ENCODE assay signal across 11 cellular contexts in genomic region chr12:91926810-91927209, GRCh38.
A peak's percentile ranks its signal among the peaks of the same experiment; 100 is the strongest.
DNase-seq lines count a peak whose midpoint lies in the region; ATAC-seq, FAIRE-seq and TF ChIP-seq lines count a peak whose summit lies in the region.
"Had no signal": no experiment of that assay in that cellular context is flagged by ENCODE, and none has a peak within 500 bp of the region (broad histone marks: within the 10 kb centered on the region; RNA-seq: fewer than 3 reads in every experiment).

No MANE protein-coding gene starts in this region.

- no peaks in the 10 kb centered on the region for H3K9me3 ChIP-seq in endothelial cell of umbilical vein (replicated peaks; ENCODE audit: control insufficient read depth, insufficient read depth, low read length)
- H3K9me3 ChIP-seq in effector memory CD4-positive, alpha-beta T cell (ENCODE audit: control insufficient read depth, low read length), result no peaks in the 10 kb centered on the region

- H3K4me3 ChIP-seq in endothelial cell of umbilical vein (replicated peaks in 1 of 3; ENCODE audit: insufficient read depth in 1 of 3, low read depth in 1 of 3, low read length in 3 of 3) (no peak overlapping the region), skeletal muscle cell (ENCODE audit: low read depth, low read length) (no peak overlapping the region)
- no peak overlapping the region for H3K4me3 ChIP-seq in effector memory CD4-positive, alpha-beta T cell (ENCODE audit: insufficient read depth, low read depth, low read length, poor library complexity, severe bottlenecking)

- no peak overlapping the region for H2AFZ ChIP-seq in endothelial cell of umbilical vein (ENCODE audit: low read depth, low read length)

- BruUV-seq in endothelial cell of umbilical vein (replicated peaks; lab: Mats Ljungman, UMichigan), result no TSS peak

- FAIRE-seq in endothelial cell of umbilical vein (lab: Jason Lieb, UNC), result peak; percentile 73

- no peak for TF ChIP-seq CTCF in endothelial cell of umbilical vein (IDR thresholded peaks at IDR 0.05; ENCODE audit: extremely low read depth in 1 of 2, insufficient read depth in 1 of 2, low read depth in 1 of 2, low read length in 2 of 2)

- H3K9ac ChIP-seq in endothelial cell of umbilical vein (replicated peaks; ENCODE audit: extremely low read depth, insufficient read depth, low read length), result no peak overlapping the region

- H3K4me2 ChIP-seq in endothelial cell of umbilical vein (ENCODE audit: insufficient read depth, low read length), result peak overlapping the region; percentile 2

- ATAC-seq in GM21367 (IDR thresholded peaks at IDR 0.05; ENCODE audit: unreplicated experiment) (no peak), HG02759 (IDR thresholded peaks at IDR 0.05; ENCODE audit: unreplicated experiment) (no peak)
- ATAC-seq: stimulated activated naive CD8-positive, alpha-beta T cell treated with anti-CD3 and anti-CD28 coated beads, Interleukin-15, Interleukin-2, amounts not matched to agents 100 U/mL and 50 U/mL, for 24 hours had no signal

- H3K27ac ChIP-seq in endothelial cell of umbilical vein (ENCODE audit: insufficient read depth, low read depth, low read length), result peak overlapping the region; percentile 24
- no peak overlapping the region for H3K27ac ChIP-seq in effector memory CD4-positive, alpha-beta T cell (ENCODE audit: insufficient read depth, low read length, poor library complexity, severe bottlenecking)

- no peaks in the 10 kb centered on the region for H3K79me2 ChIP-seq in endothelial cell of umbilical vein (ENCODE audit: control insufficient read depth, insufficient read depth, low read length)

- no peaks in the 10 kb centered on the region for H4K20me1 ChIP-seq in endothelial cell of umbilical vein (replicated peaks; ENCODE audit: control insufficient read depth, extremely low read depth, insufficient read depth, low read length)

- no peaks in the 10 kb centered on the region for H3K27me3 ChIP-seq in endothelial cell of umbilical vein (ENCODE audit: control insufficient read depth in 2 of 2, insufficient read depth in 2 of 2, low read length in 2 of 2)
- no peaks in the 10 kb centered on the region for H3K27me3 ChIP-seq in effector memory CD4-positive, alpha-beta T cell (replicated peaks; ENCODE audit: control insufficient read depth, insufficient read depth, low read length, poor library complexity, severe bottlenecking)

- no peak for TF ChIP-seq POLR2A in endothelial cell of umbilical vein (IDR thresholded peaks at IDR 0.05; ENCODE audit: low read depth, low read length)

- H3K9me1 ChIP-seq in endothelial cell of umbilical vein (replicated peaks; ENCODE audit: control insufficient read depth, extremely low read depth, insufficient read depth, low read length), result no peaks in the 10 kb centered on the region

- intact Hi-C loops in endothelial cell of umbilical vein (cut with micrococcal nuclease), result loop anchor here (1.0 to 5.0 kb wide), 2 partner anchors 61 to 215 kb away; no protein-coding TSS in a partner anchor

- DNase-seq in NCI-H526 (lab: John Stamatoyannopoulos, UW) (peak; percentile 8 to 9), NCI-H526 treated with DMSO at 0.1 percent for 48 hours (lab: John Stamatoyannopoulos, UW) (no peak), NCI-H345 (lab: John Stamatoyannopoulos, UW) (peak; percentile 77), endothelial cell of umbilical vein (ENCODE audit: low read depth, low spot score) (peak; percentile 85), skeletal muscle cell (ENCODE audit: low read depth) (peak; percentile 31)
- no peak for DNase-seq in effector memory CD4-positive, alpha-beta T cell
- DNase-seq: erythroblast; NCI-H2171 treated with DMSO at 0.1 percent for 48 hours; stimulated activated naive CD8-positive, alpha-beta T cell treated with anti-CD3 and anti-CD28 coated beads, Interleukin-15, Interleukin-2, amounts not matched to agents 100 U/mL and 50 U/mL, for 24 hours had no signal

- dilution Hi-C loops in endothelial cell of umbilical vein (cut with MboI; ENCODE audit: extremely low pct_ligation_motif_present, low sequenced_read_pairs), result no loop called here

- CTCF ChIA-PET in endothelial cell of umbilical vein (lab: Charles Lee), result interaction anchor here (0.9 to 1.3 kb wide), 4 partner anchors 10 to 545 kb away, joined by 3 to 5 read pairs (median 4); partner anchors contain the start of gene BTG1

- H3K4me1 ChIP-seq in endothelial cell of umbilical vein (ENCODE audit: control insufficient read depth, extremely low read depth, insufficient read depth, low read length), result peaks cover 10% of the 10 kb centered on the region
- no peaks in the 10 kb centered on the region for H3K4me1 ChIP-seq in effector memory CD4-positive, alpha-beta T cell (ENCODE audit: control insufficient read depth, insufficient read depth, low read length, poor library complexity, severe bottlenecking)

- POLR2A ChIA-PET in endothelial cell of umbilical vein (lab: Charles Lee), result interaction anchor here (1.4 kb wide), 1 partner anchor 219 kb away, joined by 4 read pairs; the partner anchor contains the start of gene BTG1

- no peaks in the 10 kb centered on the region for H3K36me3 ChIP-seq in endothelial cell of umbilical vein (ENCODE audit: control insufficient read depth in 2 of 2, extremely low read depth in 1 of 2, insufficient read depth in 2 of 2, low read length in 2 of 2)
- H3K36me3 ChIP-seq in effector memory CD4-positive, alpha-beta T cell (ENCODE audit: control insufficient read depth, insufficient read depth, low read length), result no peaks in the 10 kb centered on the region

TF ChIP-seq in endothelial cell of umbilical vein, 7 proteins besides CTCF, POLR2A, EP300 and RAD21:
- TF ChIP-seq JUN (IDR thresholded peaks at IDR 0.05; ENCODE audit: borderline replicate concordance, insufficient read depth, insufficient read length, low read depth), result peak; percentile 81
- TF ChIP-seq EZH2 (IDR thresholded peaks at IDR 0.05; ENCODE audit: borderline replicate concordance, low read depth, low read length, severe bottlenecking), result no peak
- no peak for TF ChIP-seq MYC (IDR thresholded peaks at IDR 0.05; ENCODE audit: low read depth, low read length)
- TF ChIP-seq FOS (IDR thresholded peaks at IDR 0.05; ENCODE audit: borderline replicate concordance, insufficient read depth, low read length), result peak; percentile 72

Comparison
In these comparisons a context has a peak if more than half of its experiments do, and no peak if none do; other contexts are left out.
1. DNase-seq: peak in NCI-H526 (2 of 2), NCI-H345 (single experiment), endothelial cell of umbilical vein (single experiment) and skeletal muscle cell (single experiment); none in NCI-H526 treated with DMSO at 0.1 percent for 48 hours (single experiment) and effector memory CD4-positive, alpha-beta T cell (0 of 3).